15 cellular contexts compared by ENCODE assay signal in the genomic region with DNA sequence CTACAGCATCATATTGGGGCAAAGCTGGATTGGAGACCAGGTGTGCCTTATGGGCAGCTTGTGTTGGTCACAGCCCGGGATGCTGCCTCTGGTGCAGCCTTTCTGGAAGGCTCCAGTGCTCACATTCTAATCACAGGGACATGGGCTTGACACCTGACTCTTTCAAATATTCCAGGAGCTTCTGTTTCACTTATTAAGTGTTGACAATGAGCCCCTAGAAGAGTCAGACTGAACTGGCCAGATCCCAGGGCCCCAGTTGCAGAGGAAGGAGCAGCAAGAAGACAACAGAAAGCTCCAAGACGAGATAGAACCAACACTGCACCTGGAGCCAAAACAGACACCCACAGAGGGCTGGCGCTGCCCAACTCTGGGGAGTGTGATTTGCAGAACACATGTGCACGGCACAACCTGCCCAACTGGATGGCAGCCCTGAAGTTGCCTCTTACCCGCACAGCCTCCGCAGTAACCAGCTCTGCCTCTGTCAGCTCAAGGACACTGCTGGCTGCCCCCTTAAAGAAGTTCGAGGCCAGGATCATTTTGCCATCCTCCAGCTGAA. TPM values are rescaled to one million over a fixed set of nuclear protein-coding genes. Genes with fewer than 3 reads are reported as not detected.
DNase-seq lines count a peak whose midpoint lies in the region.
"Had no signal": no experiment of that assay in that cellular context is flagged by ENCODE, and none has a peak within 500 bp of the region (broad histone marks: within the 10 kb centered on the region; RNA-seq: fewer than 3 reads in every experiment).

No MANE protein-coding gene starts in this region.

- intact Hi-C loops in posterior vena cava (cut with DNase I) = no loop called here

- peak; percentile 2 for DNase-seq in activated CD4-positive, alpha-beta T cell treated with anti-CD3 and anti-CD28 coated beads for 1 hour
- DNase-seq in activated CD4-positive, alpha-beta T cell treated with anti-CD3 and anti-CD28 coated beads for 4 hours = no peak
- DNase-seq in D341Med (ENCODE audit: low spot score) = peak; percentile 6
- peak; percentile 2 for DNase-seq in iPS-NIHi7 (ENCODE audit: extremely low spot score)
- peak; percentile 58 for DNase-seq in posterior vena cava (ENCODE audit: low spot score)
- no peak for DNase-seq in effector CD4-positive, alpha-beta T cell
- no peak for DNase-seq in A172 (ENCODE audit: low spot score)
- DNase-seq in HCEC 1CT = no peak
- DNase-seq: CD8-positive, alpha-beta memory T cell; GF-D8; KG1; NCI-H146; NCI-H2081; NCI-H510A; NCI-H774 had no signal

RNA-seq across cellular contexts. Expression of gene ALDH1L1, which starts 30.3 kb away (rescaled TPM):
- 10 to 100 TPM in 1 of 2 donors, 1 to 10 TPM in 1; 5.6 to 12.4 TPM for total RNA-seq in posterior vena cava
- 0.50 TPM in 1 of 2 replicates, not detected in the other for total RNA-seq in A172 (2014; rRNA removed; shearing (Covaris generic))
- total RNA-seq: CD8-positive, alpha-beta memory T cell had no signal

Comparison
In these comparisons a context has a peak if more than half of its experiments do, and no peak if none do; other contexts are left out.
1. DNase-seq: peak in activated CD4-positive, alpha-beta T cell treated with anti-CD3 and anti-CD28 coated beads for 1 hour (single experiment), D341Med (single experiment), iPS-NIHi7 (single experiment) and posterior vena cava (single experiment); none in activated CD4-positive, alpha-beta T cell treated with anti-CD3 and anti-CD28 coated beads for 4 hours (0 of 2), effector CD4-positive, alpha-beta T cell (single experiment), A172 (single experiment) and HCEC 1CT (single experiment).